In the genomic region with DNA sequence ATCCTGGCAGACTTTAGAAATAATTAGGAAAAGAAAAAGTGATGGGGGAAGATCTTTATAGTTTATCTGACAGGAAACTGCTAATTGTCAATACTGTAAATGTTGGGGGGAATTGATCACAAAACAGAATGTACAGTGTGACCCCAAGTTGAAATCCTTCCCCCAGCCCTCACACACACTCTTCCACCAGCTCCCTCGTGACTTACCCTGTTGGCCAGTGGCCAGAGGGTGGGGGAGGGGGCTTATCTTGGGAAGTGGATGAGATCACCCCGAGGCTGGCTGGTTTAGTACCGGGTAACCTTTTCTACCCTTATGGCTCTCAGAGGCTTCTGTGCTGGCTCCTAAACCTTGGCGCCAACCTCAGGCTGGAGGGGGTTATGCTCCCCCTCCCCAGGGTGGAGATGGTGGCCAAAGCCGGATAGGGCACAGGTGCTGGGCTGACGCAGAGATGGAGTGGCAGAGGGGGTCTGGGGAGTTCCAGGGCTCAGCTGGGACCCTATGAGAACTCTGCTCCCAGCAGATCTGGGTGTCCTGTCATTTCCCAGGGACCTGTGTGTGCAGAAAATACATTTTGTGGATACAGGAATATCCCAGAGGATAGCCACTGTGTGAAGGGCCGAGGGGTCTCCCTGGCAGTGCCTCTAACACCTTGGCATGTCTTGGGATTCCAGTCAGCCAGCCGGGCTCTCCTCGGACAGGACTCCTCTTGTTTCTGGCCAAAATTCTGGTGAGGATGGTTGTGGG, we compare ENCODE assay signal across 7 cellular contexts. TPM values are rescaled to one million over a fixed set of nuclear protein-coding genes. Genes with fewer than 3 reads are reported as not detected.
A peak's percentile ranks its signal among the peaks of the same experiment; 100 is the strongest.
DNase-seq lines count a peak whose midpoint lies in the region; ATAC-seq and TF ChIP-seq lines count a peak whose summit lies in the region.
"Had no signal": no experiment of that assay in that cellular context is flagged by ENCODE, and none has a peak within 500 bp of the region (broad histone marks: within the 10 kb centered on the region; RNA-seq: fewer than 3 reads in every experiment).

No MANE protein-coding gene starts in this region.

- 41 to 50% methylated on average over 9 of the region's 9 CpGs for WGBS in testis, 2 donors

- no peak for TF ChIP-seq POLR2A in testis (IDR thresholded peaks at IDR 0.05)

- H3K27me3 ChIP-seq in testis = no peaks in the 10 kb centered on the region

- intact Hi-C loops in testis (cut with DNase I; ENCODE audit: low total_unique reads) = no loop called here

- H3K27ac ChIP-seq in testis = peak overlapping the region; percentile 82 to 87

- H3K4me1 ChIP-seq in testis = peaks cover 62% of the 10 kb centered on the region

- TF ChIP-seq CTCF in fibroblast of villous mesenchyme (IDR thresholded peaks at IDR 0.05; ENCODE audit: insufficient read depth, low read depth, low read length) = no peak
- no peak for TF ChIP-seq CTCF in testis (IDR thresholded peaks at IDR 0.05)

- no peaks in the 10 kb centered on the region for H3K36me3 ChIP-seq in testis (ENCODE audit: low read depth, missing control alignments)

- H3K4me3 ChIP-seq in fibroblast of villous mesenchyme (ENCODE audit: low read depth, low read length) = no peak overlapping the region
- no peak overlapping the region for H3K4me3 ChIP-seq in testis

- no peak for ATAC-seq in HG03095 (IDR thresholded peaks at IDR 0.05; ENCODE audit: unreplicated experiment)

- no peaks in the 10 kb centered on the region for H3K9me3 ChIP-seq in testis

- DNase-seq in NCI-H748 (lab: John Stamatoyannopoulos, UW; ENCODE audit: unreplicated experiment) (peak; percentile 14), NCI-H748 treated with DMSO at 0.1 percent for 48 hours (lab: John Stamatoyannopoulos, UW) (no peak), fibroblast of villous mesenchyme (ENCODE audit: low read depth) (peak; percentile 93), testis (peak; percentile 81)
- DNase-seq in activated CD8-positive, alpha-beta memory T cell treated with anti-CD3 and anti-CD28 coated beads for 24 hours = no peak
- DNase-seq: CD4-positive, CD25-positive, alpha-beta regulatory T cell had no signal

RNA-seq across cellular contexts. Expression of a gene that starts 18.6 kb away (rescaled TPM):
- total RNA-seq in fibroblast of villous mesenchyme (not detected in 2 replicates), testis (under 1 TPM; 0.31 to 0.39 TPM)
- 2.7 TPM for polyA plus RNA-seq in testis (ENCODE audit: insufficient read depth, low read depth, low replicate concordance)
- total RNA-seq: CD4-positive, CD25-positive, alpha-beta regulatory T cell had no signal
- polyA plus RNA-seq: CD4-positive, CD25-positive, alpha-beta regulatory T cell had no signal

RNA-seq across cellular contexts. Expression of a gene that starts 19.8 kb away (rescaled TPM):
- total RNA-seq in fibroblast of villous mesenchyme (17.4 and 25.9 TPM in 2 replicates), testis (10 to 100 TPM; 22.9 to 23.9 TPM)
- polyA plus RNA-seq in testis (ENCODE audit: insufficient read depth, low read depth, low replicate concordance) = 14.0 TPM

RNA-seq across cellular contexts. Expression of a gene that starts 25.2 kb away (rescaled TPM):
- 12.5 and 15.1 TPM in 2 replicates for total RNA-seq in fibroblast of villous mesenchyme
- total RNA-seq in testis = 10 to 100 TPM; 12.4 to 19.4 TPM
- 9.1 TPM for polyA plus RNA-seq in testis (ENCODE audit: insufficient read depth, low read depth, low replicate concordance)
- polyA plus RNA-seq: CD4-positive, CD25-positive, alpha-beta regulatory T cell had no signal

RNA-seq across cellular contexts. Expression of a gene that starts 34.1 kb away (rescaled TPM):
- 133 and 136 TPM in 2 replicates for total RNA-seq in fibroblast of villous mesenchyme
- 100 to 1,000 TPM; 113 to 179 TPM for total RNA-seq in testis
- 145 TPM for polyA plus RNA-seq in testis (ENCODE audit: insufficient read depth, low read depth, low replicate concordance)

RNA-seq across cellular contexts. Expression of a gene that starts 35.2 kb away (rescaled TPM):
- total RNA-seq in fibroblast of villous mesenchyme (38.9 and 41.9 TPM in 2 replicates), testis (10 to 100 TPM; 49.1 to 51.9 TPM)
- polyA plus RNA-seq in testis (ENCODE audit: insufficient read depth, low read depth, low replicate concordance) = 34.4 TPM

Comparison
In these comparisons a context has a peak if more than half of its experiments do, and no peak if none do; other contexts are left out.
1. DNase-seq: peak in NCI-H748 (single experiment), fibroblast of villous mesenchyme (single experiment) and testis (single experiment); none in NCI-H748 treated with DMSO at 0.1 percent for 48 hours (single experiment) and activated CD8-positive, alpha-beta memory T cell treated with anti-CD3 and anti-CD28 coated beads for 24 hours (single experiment).